Comparison of ENCODE assay signal across 8 cellular contexts in the genomic region with DNA sequence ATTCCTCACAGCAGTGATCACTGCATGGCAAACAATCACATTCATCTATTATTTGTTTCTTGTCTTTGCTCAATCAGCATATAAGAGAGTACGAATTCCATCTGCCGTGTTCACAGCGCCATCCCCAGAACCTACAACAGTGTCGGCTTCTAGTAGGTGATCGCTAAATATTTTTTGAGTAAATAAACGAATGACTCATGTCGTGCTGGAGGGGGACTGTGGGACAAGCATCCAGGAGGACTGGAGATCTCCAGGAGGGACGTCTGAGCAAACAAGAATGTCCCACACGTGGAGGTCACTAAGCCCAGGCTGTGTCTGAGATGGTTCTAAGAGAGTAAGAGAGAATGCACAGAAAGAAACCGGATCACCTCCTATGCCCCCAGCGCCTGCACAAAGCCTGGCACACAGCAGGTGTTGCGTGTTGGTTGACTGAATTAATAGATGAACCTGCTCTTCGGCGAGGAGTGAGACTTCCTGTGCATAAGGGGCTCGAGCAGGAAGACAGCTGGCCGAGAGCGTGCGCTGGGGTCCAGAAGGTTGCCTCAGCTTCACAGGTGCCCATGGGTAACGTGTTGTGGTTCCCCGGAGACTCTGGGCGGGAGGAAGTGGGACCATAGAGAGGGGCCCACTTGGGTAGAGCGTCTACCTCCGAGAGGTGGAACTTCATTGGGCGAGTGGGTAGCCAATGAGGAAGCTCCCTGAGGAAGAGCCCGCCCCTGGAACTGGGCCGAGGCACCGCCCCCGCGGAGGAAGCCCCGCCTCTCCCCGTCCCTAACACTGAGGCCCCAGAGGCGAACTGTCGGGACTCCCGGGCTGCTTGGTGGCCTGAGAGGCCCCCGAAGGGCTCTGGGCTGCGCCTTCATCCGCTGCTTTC.
DNase-seq lines count a peak whose midpoint lies in the region; ATAC-seq and TF ChIP-seq lines count a peak whose summit lies in the region.

No MANE protein-coding gene starts in this region.

- no peaks in the 10 kb centered on the region for H3K36me3 Mint-ChIP-seq in MCF 10A (ENCODE audit: insufficient read depth, unreplicated experiment)

- H3K36me3 ChIP-seq in breast epithelium (no peaks in the 10 kb centered on the region), ectodermal cell (ENCODE audit: control insufficient read depth, insufficient read depth, low read length) (no peaks in the 10 kb centered on the region)

- DNase-seq in breast epithelium (ENCODE audit: low spot score in 2 of 2) (peak in 1 of 2 donors; percentile 36), MCF 10A (ENCODE audit: unreplicated experiment) (no peak), NCI-H226 (peak; percentile 70), midbrain (lab: John Stamatoyannopoulos, UW) (peak; percentile 91)
- peak; percentile 93 for DNase-seq in activated CD4-positive, alpha-beta T cell treated with anti-CD3 and anti-CD28 coated beads for 48 hours
- DNase-seq in stimulated activated CD8-positive, alpha-beta memory T cell treated with anti-CD3 and anti-CD28 coated beads, Interleukin-15, amount 100 ng/mL, for 48 hours (ENCODE audit: low read depth in 2 of 2): peak; percentile 83 to 86

- 67 to 68% methylated on average over 37 of the region's 37 CpGs for WGBS in ectodermal cell, 2 experiments

- H3K9me3 Mint-ChIP-seq in MCF 10A (ENCODE audit: unreplicated experiment): no peaks in the 10 kb centered on the region

- H3K4me1 Mint-ChIP-seq in MCF 10A (ENCODE audit: insufficient read depth, unreplicated experiment): no peaks in the 10 kb centered on the region

- TF ChIP-seq POLR2A in breast epithelium (IDR thresholded peaks at IDR 0.05): no peak

- intact Hi-C loops in breast epithelium (cut with DNase I; ENCODE audit: low total_unique reads) (no loop called here), MCF 10A (cut with micrococcal nuclease) (no loop called here)

- peaks cover 55% of the 10 kb centered on the region for H3K27me3 Mint-ChIP-seq in MCF 10A (ENCODE audit: insufficient read depth, unreplicated experiment)

- H3K4me1 ChIP-seq in breast epithelium (no peaks in the 10 kb centered on the region), ectodermal cell (ENCODE audit: control insufficient read depth, insufficient read depth, low read length) (no peaks in the 10 kb centered on the region)

- ATAC-seq in HG03103 (IDR thresholded peaks at IDR 0.05; ENCODE audit: low read depth, unreplicated experiment): peak; percentile 99

- TF ChIP-seq CTCF in breast epithelium (IDR thresholded peaks at IDR 0.05) (no peak), MCF 10A (IDR thresholded peaks at IDR 0.05; ENCODE audit: unreplicated experiment) (no peak)

- no TSS peak for BruUV-seq in MCF 10A (replicated peaks; lab: Mats Ljungman, UMichigan)

- H3K27me3 ChIP-seq in breast epithelium (peaks cover 0 to 49% of the 10 kb centered on the region in 2 donors), ectodermal cell (ENCODE audit: control insufficient read depth, insufficient read depth, low read length, poor library complexity, severe bottlenecking) (peaks cover 5% of the 10 kb centered on the region)

- H3K27ac ChIP-seq in breast epithelium (no peak overlapping the region), ectodermal cell (ENCODE audit: insufficient read depth, low read depth, low read length, poor library complexity, severe bottlenecking) (no peak overlapping the region)

- no peak overlapping the region for H3K4me3 Mint-ChIP-seq in MCF 10A (ENCODE audit: unreplicated experiment)

- H3K9me3 ChIP-seq in breast epithelium (no peaks in the 10 kb centered on the region), ectodermal cell (ENCODE audit: control insufficient read depth, low read length) (no peaks in the 10 kb centered on the region)

- CTCF ChIA-PET in MCF 10A (lab: Yijun Ruan, JAX): interaction anchor here (0.6 kb wide), 1 partner anchor 65 kb away, joined by 3 read pairs; no protein-coding TSS in a partner anchor

- H3K4me3 ChIP-seq in breast epithelium (peak overlapping the region; percentile 20 to 48 (median 26)), ectodermal cell (ENCODE audit: insufficient read depth, low read depth, low read length) (peak overlapping the region; percentile 29)

- POLR2A ChIA-PET in MCF 10A (lab: Yijun Ruan, JAX): interaction anchor here (0.5 kb wide), 1 partner anchor 315 kb away, joined by 4 read pairs; no protein-coding TSS in a partner anchor

- H3K27ac Mint-ChIP-seq in MCF 10A (ENCODE audit: low read depth, unreplicated experiment): no peak overlapping the region
